13 cellular contexts compared by ENCODE assay signal in the genomic region with DNA sequence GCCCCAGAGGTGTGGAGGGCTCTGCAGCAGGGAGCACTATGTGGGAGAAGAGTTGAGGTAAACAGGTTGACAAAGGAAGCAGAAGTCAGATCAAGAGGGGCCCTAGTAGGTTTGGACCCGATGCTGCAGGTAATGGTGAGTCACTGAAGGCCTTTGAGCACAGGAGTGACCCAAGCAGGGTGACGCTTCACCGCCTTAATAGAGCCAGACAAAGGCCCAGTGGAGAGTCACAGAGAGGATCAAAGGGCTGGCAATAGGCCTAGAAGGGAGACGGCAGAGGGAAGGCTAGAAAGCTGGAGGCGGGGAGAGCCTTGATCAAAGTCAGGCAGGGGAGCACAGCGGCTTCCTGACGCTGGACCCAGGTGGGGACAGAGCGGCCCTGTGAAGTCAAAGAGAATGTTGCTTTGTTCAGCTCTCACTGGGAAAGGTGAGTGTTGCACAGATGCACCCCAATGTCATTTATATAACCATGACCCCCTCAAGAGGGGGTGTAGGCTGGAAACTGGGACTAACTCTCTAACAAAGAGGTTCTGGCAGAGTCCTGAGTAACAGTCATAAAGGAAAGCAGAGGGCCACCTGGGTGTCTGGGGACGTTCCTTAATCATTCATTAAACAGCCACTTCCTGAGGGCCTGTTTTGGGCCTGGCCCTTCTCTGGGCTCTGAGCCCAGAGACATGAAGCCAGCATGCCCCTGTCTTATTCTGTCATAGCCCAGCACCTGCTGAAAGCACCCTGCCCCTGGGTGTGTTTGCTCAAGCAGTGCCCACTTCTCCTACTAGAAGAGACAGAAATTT. TPM values are rescaled to one million over a fixed set of nuclear protein-coding genes. Genes with fewer than 3 reads are reported as not detected.
DNase-seq lines count a peak whose midpoint lies in the region; ATAC-seq and TF ChIP-seq lines count a peak whose summit lies in the region.
"Had no signal": no experiment of that assay in that cellular context is flagged by ENCODE, and none has a peak within 500 bp of the region (broad histone marks: within the 10 kb centered on the region; RNA-seq: fewer than 3 reads in every experiment).

No MANE protein-coding gene starts in this region.

- 15 to 17% methylated on average over 9 of the region's 9 CpGs for WGBS in GM23248 (ENCODE audit: low coverage in 1 of 2, low lambda C conversion rate in 2 of 2, missing lambda C conversion rate in 2 of 2), 2 experiments

- H3F3A ChIP-seq in GM23248 (ENCODE audit: insufficient read depth): no peaks in the 10 kb centered on the region

- peak; percentile 80 for ATAC-seq in GM19372 (IDR thresholded peaks at IDR 0.05; ENCODE audit: low read depth, unreplicated experiment)
- ATAC-seq in HG02973 (IDR thresholded peaks at IDR 0.05; ENCODE audit: unreplicated experiment): peak; percentile 91
- ATAC-seq: gastrocnemius medialis, psoas muscle had no signal

- H3K27ac ChIP-seq in BLaER1 (no peak overlapping the region), GM23248 (no peak overlapping the region)
- H3K27ac ChIP-seq: gastrocnemius medialis, lower lobe of right lung, psoas muscle had no signal

- in situ Hi-C loops in GM23248 (cut with MboI): no loop called here

- H3K4me1 ChIP-seq in BLaER1 (peaks cover 59% of the 10 kb centered on the region), GM23248 (ENCODE audit: insufficient read depth) (no peaks in the 10 kb centered on the region)
- H3K4me1 ChIP-seq: gastrocnemius medialis, lower lobe of right lung, psoas muscle had no signal

- H3K4me2 ChIP-seq in BLaER1 (peak overlapping the region; percentile 73), GM23248 (ENCODE audit: unreplicated experiment) (no peak overlapping the region)

- H3K9me3 ChIP-seq in BLaER1 (no peaks in the 10 kb centered on the region), GM23248 (ENCODE audit: low read depth) (no peaks in the 10 kb centered on the region)
- H3K9me3 ChIP-seq: gastrocnemius medialis, lower lobe of right lung, psoas muscle had no signal

- no peak overlapping the region for H2AFZ ChIP-seq in GM23248

- H3K79me2 ChIP-seq in GM23248 (ENCODE audit: insufficient read depth): no peaks in the 10 kb centered on the region

- H3K9ac ChIP-seq in BLaER1 (no peak overlapping the region), GM23248 (no peak overlapping the region)

- H3K9me2 ChIP-seq in GM23248 (ENCODE audit: insufficient read depth): no peaks in the 10 kb centered on the region

- TF ChIP-seq CTCF in GM10266 (IDR thresholded peaks at IDR 0.05; ENCODE audit: control insufficient read depth, insufficient read depth, low read depth, missing control alignments): no peak

- H3K27me3 ChIP-seq in BLaER1: no peaks in the 10 kb centered on the region
- peaks cover 3% of the 10 kb centered on the region; the same call in 1 of the 2 replicates for H3K27me3 ChIP-seq in GM23248 (replicated peaks; ENCODE audit: insufficient read depth)
- H3K27me3 ChIP-seq: gastrocnemius medialis had no signal

- peak; percentile 63 for DNase-seq in NCI-H345 (lab: John Stamatoyannopoulos, UW)
- DNase-seq in UCSD-AML1 (lab: John Stamatoyannopoulos, UW; ENCODE audit: unreplicated experiment): no peak
- no peak for DNase-seq in GM23248
- DNase-seq in iPS-NIHi7 (ENCODE audit: extremely low spot score): no peak
- no peak for DNase-seq in GM10266 (ENCODE audit: extremely low spot score)
- DNase-seq: activated naive CD4-positive, alpha-beta T cell treated with anti-CD3 and anti-CD28 coated beads, Interleukin-2, amount 10 ng/mL, durations not matched to agents 7 days and 5 days; gastrocnemius medialis; lower lobe of right lung; OCI-M1 had no signal

- H4K20me1 ChIP-seq in BLaER1: no peaks in the 10 kb centered on the region
- H4K20me1 ChIP-seq in GM23248 (ENCODE audit: insufficient read depth): no peaks in the 10 kb centered on the region

- H3K36me3 ChIP-seq in BLaER1 (no peaks in the 10 kb centered on the region), GM23248 (ENCODE audit: low read depth) (no peaks in the 10 kb centered on the region)
- H3K36me3 ChIP-seq: gastrocnemius medialis, lower lobe of right lung had no signal

- H3K4me3 ChIP-seq in BLaER1 (no peak overlapping the region), GM23248 (no peak overlapping the region)
- H3K4me3 ChIP-seq: gastrocnemius medialis, lower lobe of right lung, psoas muscle had no signal

RNA-seq across cellular contexts. Expression of gene CPLX2, which starts 9.8 kb away (rescaled TPM):
- total RNA-seq in GM23248 (2014; rRNA removed; shearing (Covaris generic)): not detected in 2 replicates
- polyA plus RNA-seq in GM23248 (2016; fragmentation: Nextera tagmentation; extraction: Ambion mirVana): not detected in 2 replicates
- total RNA-seq: gastrocnemius medialis had no signal
